In the genomic region with DNA sequence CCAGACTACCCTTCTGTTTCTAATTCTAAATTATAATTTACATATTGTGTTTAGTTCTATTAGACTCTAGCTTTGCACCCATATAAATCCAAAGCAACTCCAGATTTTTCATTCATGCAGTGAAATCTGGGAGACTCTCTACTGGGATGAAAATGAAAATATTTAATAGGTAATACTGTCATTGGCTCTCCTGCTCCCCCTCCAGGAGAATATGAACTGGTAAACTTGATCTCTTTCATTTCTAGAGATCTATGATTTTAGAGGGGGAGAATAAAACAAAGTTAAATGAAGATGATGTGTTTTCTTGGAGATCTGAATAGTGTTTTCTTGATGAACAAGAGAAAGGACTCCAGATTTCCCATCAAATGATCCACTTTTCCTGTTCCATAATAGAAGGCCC, we compare ENCODE assay signal across 19 cellular contexts.
DNase-seq lines count a peak whose midpoint lies in the region; ATAC-seq, FAIRE-seq and TF ChIP-seq lines count a peak whose summit lies in the region.
"Had no signal": no experiment of that assay in that cellular context is flagged by ENCODE, and none has a peak within 500 bp of the region (broad histone marks: within the 10 kb centered on the region; RNA-seq: fewer than 3 reads in every experiment).

No MANE protein-coding gene starts in this region.

- peaks cover 12% of the 10 kb centered on the region for H3K27me3 Mint-ChIP-seq in activated CD8-positive, alpha-beta T cell treated with anti-CD3 and anti-CD28 coated beads, Interleukin-2, amount 10 ng/mL, durations not matched to agents 7 days and 5 days (ENCODE audit: low read depth)

- no peak for TF ChIP-seq POLR2A in upper lobe of left lung (IDR thresholded peaks at IDR 0.05)

- no peak overlapping the region for H3K9ac ChIP-seq in kidney (ENCODE audit: low read length in 2 of 2)

- no peaks in the 10 kb centered on the region for H3K4me1 Mint-ChIP-seq in activated CD8-positive, alpha-beta T cell treated with anti-CD3 and anti-CD28 coated beads, Interleukin-2, amount 10 ng/mL, durations not matched to agents 7 days and 5 days (ENCODE audit: low read depth)
- H3K4me1 Mint-ChIP-seq: CD4-positive, CD25-positive, alpha-beta regulatory T cell had no signal

- H3K4me3 ChIP-seq in bronchial epithelial cell (ENCODE audit: low read depth, low read length) (no peak overlapping the region), upper lobe of left lung (no peak overlapping the region), kidney (ENCODE audit: low read length in 2 of 2) (no peak overlapping the region)
- H3K4me3 ChIP-seq: SK-N-MC, thoracic aorta had no signal

- H3K4me3 Mint-ChIP-seq in activated CD8-positive, alpha-beta T cell treated with anti-CD3 and anti-CD28 coated beads, Interleukin-2, amount 10 ng/mL, durations not matched to agents 7 days and 5 days = no peak overlapping the region
- H3K4me3 Mint-ChIP-seq: CD4-positive, CD25-positive, alpha-beta regulatory T cell had no signal

- TF ChIP-seq CTCF in C4-2B (conservative IDR thresholded peaks at IDR 0.05) (peak; percentile 36), bronchial epithelial cell (IDR thresholded peaks at IDR 0.05; ENCODE audit: insufficient read depth, low read length, severe bottlenecking) (peak; percentile 18), upper lobe of left lung (IDR thresholded peaks at IDR 0.05) (peak in 1 of 6 experiments; percentile 7), kidney (IDR thresholded peaks at IDR 0.05; ENCODE audit: borderline replicate concordance, extremely low read depth, insufficient read depth) (no peak)

- H3K36me3 ChIP-seq in bronchial epithelial cell (ENCODE audit: control insufficient read depth, insufficient read depth, low read length) = no peaks in the 10 kb centered on the region
- no peaks in the 10 kb centered on the region for H3K36me3 ChIP-seq in upper lobe of left lung
- no peaks in the 10 kb centered on the region for H3K36me3 ChIP-seq in kidney (ENCODE audit: control insufficient read depth in 1 of 2, insufficient read depth in 2 of 2, low read length in 2 of 2)
- H3K36me3 ChIP-seq: thoracic aorta had no signal

- no peak overlapping the region for H3K27ac ChIP-seq in C4-2B
- no peak overlapping the region for H3K27ac ChIP-seq in upper lobe of left lung
- H3K27ac ChIP-seq in kidney (ENCODE audit: low read depth in 2 of 2, low read length in 2 of 2) = no peak overlapping the region
- H3K27ac ChIP-seq: SK-N-MC, thoracic aorta had no signal

- TF ChIP-seq EP300 in upper lobe of left lung (IDR thresholded peaks at IDR 0.05) = no peak

- peak; percentile 18 for DNase-seq in LHCN-M2 (ENCODE audit: low read depth)
- DNase-seq in bronchial epithelial cell (ENCODE audit: low read depth) = no peak
- peak; percentile 28 to 31 for DNase-seq in lung microvascular endothelial cell (ENCODE audit: low read depth in 2 of 2)
- DNase-seq in COR-L47 (lab: John Stamatoyannopoulos, UW) = no peak
- no peak for DNase-seq in upper lobe of left lung
- no peak for DNase-seq in activated CD8-positive, alpha-beta T cell treated with anti-CD3 and anti-CD28 coated beads, Interleukin-2, amount 10 ng/mL, durations not matched to agents 7 days and 5 days
- DNase-seq in kidney = no peak
- DNase-seq: CD4-positive, CD25-positive, alpha-beta regulatory T cell; effector memory CD4-positive, alpha-beta T cell; glutamatergic neuron; kidney glomerular epithelial cell; NCI-H1092 treated with DMSO at 0.1 percent for 48 hours; NK-92 treated with Interleukin-12 subunit alpha and Interleukin-12 subunit beta, amount 100 ng/mL, for 24 hours; stimulated activated CD4-positive, alpha-beta T cell treated with anti-CD3 and anti-CD28 coated beads, Interleukin-2, amount 100 ng/mL, for 24 hours had no signal

- POLR2A ChIA-PET in activated CD8-positive, alpha-beta T cell treated with anti-CD3 and anti-CD28 coated beads, Interleukin-2, amount 10 ng/mL, durations not matched to agents 7 days and 5 days (lab: Charles Lee) = no interaction called here

- H3K27me3 ChIP-seq in bronchial epithelial cell (ENCODE audit: control insufficient read depth, insufficient read depth, low read length) (no peaks in the 10 kb centered on the region), upper lobe of left lung (no peaks in the 10 kb centered on the region)

- H3K9me3 Mint-ChIP-seq in activated CD8-positive, alpha-beta T cell treated with anti-CD3 and anti-CD28 coated beads, Interleukin-2, amount 10 ng/mL, durations not matched to agents 7 days and 5 days (ENCODE audit: insufficient read depth) = no peaks in the 10 kb centered on the region
- H3K9me3 Mint-ChIP-seq: CD4-positive, CD25-positive, alpha-beta regulatory T cell had no signal

- H3K4me1 ChIP-seq in upper lobe of left lung (no peaks in the 10 kb centered on the region), kidney (ENCODE audit: control insufficient read depth in 1 of 2, insufficient read depth in 1 of 2, low read depth in 1 of 2, low read length in 2 of 2) (no peaks in the 10 kb centered on the region)

- H3K36me3 Mint-ChIP-seq in activated CD8-positive, alpha-beta T cell treated with anti-CD3 and anti-CD28 coated beads, Interleukin-2, amount 10 ng/mL, durations not matched to agents 7 days and 5 days (ENCODE audit: low read depth) = no peaks in the 10 kb centered on the region
- H3K36me3 Mint-ChIP-seq: CD4-positive, CD25-positive, alpha-beta regulatory T cell had no signal

- no peak for ATAC-seq in upper lobe of left lung (ENCODE audit: low FRiP score in 2 of 2)
- no peak for ATAC-seq in activated CD8-positive, alpha-beta T cell treated with anti-CD3 and anti-CD28 coated beads, Interleukin-2, amount 10 ng/mL, durations not matched to agents 7 days and 5 days

- H3K27ac Mint-ChIP-seq in activated CD8-positive, alpha-beta T cell treated with anti-CD3 and anti-CD28 coated beads, Interleukin-2, amount 10 ng/mL, durations not matched to agents 7 days and 5 days = no peak overlapping the region
- H3K27ac Mint-ChIP-seq: CD4-positive, CD25-positive, alpha-beta regulatory T cell had no signal

- no peak for FAIRE-seq in bronchial epithelial cell (lab: Jason Lieb, UNC)
- FAIRE-seq in kidney (lab: Jason Lieb, UNC) = no peak
- FAIRE-seq: astrocyte, TTC549 had no signal

- intact Hi-C loops in kidney (cut with DNase I) = no loop called here

- no peaks in the 10 kb centered on the region for H3K9me3 ChIP-seq in upper lobe of left lung
- H3K9me3 ChIP-seq in kidney (ENCODE audit: control insufficient read depth in 1 of 2, low read length in 2 of 2) = no peaks in the 10 kb centered on the region
- H3K9me3 ChIP-seq: thoracic aorta had no signal

- CTCF ChIA-PET in activated CD8-positive, alpha-beta T cell treated with anti-CD3 and anti-CD28 coated beads, Interleukin-2, amount 10 ng/mL, durations not matched to agents 7 days and 5 days (lab: Charles Lee) = interaction anchor here (1.3 kb wide), 1 partner anchor 9 kb away, joined by 3 read pairs; no protein-coding TSS in a partner anchor

Comparison
In these comparisons a context has a peak if more than half of its experiments do, and no peak if none do; other contexts are left out.
1. DNase-seq: peak in LHCN-M2 (single experiment) and lung microvascular endothelial cell (2 of 2); none in bronchial epithelial cell (single experiment), COR-L47 (single experiment), upper lobe of left lung (0 of 2), activated CD8-positive, alpha-beta T cell treated with anti-CD3 and anti-CD28 coated beads, Interleukin-2, amount 10 ng/mL, durations not matched to agents 7 days and 5 days (single experiment) and kidney (single experiment).